ENCODE assay signal across 1 cellular context in the genomic region with DNA sequence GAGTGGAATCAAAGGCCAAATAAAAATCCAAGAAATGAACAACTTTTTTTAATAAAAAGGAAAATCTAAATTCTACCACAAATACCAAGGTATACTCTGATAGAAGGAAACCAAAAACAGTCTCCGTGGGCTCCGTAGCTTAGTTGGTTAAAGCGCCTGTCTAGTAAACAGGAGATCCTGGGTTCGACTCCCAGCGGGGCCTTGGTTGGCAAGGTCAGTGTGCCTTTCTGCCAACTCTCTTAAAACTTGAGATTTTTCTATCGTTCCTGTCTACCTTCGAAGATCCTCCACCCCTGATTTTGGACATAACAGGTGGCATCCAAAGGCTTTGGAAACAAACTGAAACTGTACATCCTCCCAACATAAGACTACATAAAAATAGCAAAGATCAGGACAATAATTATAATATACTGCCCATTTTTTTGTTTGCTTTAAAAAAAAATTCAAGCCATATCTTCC.
TF ChIP-seq lines count a peak whose summit lies in the region.

No MANE protein-coding gene starts in this region.

TF ChIP-seq in K562, 482 proteins besides CTCF, POLR2A, EP300 and RAD21 (continued from another document and continues in another):
- TF ChIP-seq, protein P1, sequence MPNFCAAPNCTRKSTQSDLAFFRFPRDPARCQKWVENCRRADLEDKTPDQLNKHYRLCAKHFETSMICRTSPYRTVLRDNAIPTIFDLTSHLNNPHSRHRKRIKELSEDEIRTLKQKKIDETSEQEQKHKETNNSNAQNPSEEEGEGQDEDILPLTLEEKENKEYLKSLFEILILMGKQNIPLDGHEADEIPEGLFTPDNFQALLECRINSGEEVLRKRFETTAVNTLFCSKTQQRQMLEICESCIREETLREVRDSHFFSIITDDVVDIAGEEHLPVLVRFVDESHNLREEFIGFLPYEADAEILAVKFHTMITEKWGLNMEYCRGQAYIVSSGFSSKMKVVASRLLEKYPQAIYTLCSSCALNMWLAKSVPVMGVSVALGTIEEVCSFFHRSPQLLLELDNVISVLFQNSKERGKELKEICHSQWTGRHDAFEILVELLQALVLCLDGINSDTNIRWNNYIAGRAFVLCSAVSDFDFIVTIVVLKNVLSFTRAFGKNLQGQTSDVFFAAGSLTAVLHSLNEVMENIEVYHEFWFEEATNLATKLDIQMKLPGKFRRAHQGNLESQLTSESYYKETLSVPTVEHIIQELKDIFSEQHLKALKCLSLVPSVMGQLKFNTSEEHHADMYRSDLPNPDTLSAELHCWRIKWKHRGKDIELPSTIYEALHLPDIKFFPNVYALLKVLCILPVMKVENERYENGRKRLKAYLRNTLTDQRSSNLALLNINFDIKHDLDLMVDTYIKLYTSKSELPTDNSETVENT (CRISPR knock-in tag; IDR thresholded peaks at IDR 0.05), result no peak
- no peak; the same call in 1 of the 2 replicates for TF ChIP-seq CC2D1A (IDR thresholded peaks at IDR 0.05)
- no peak for TF ChIP-seq TSC22D4 (tag; IDR thresholded peaks at IDR 0.05)
- TF ChIP-seq ZNF354B (CRISPR knock-in tag; IDR thresholded peaks at IDR 0.05), result no peak
- TF ChIP-seq, protein P2, sequence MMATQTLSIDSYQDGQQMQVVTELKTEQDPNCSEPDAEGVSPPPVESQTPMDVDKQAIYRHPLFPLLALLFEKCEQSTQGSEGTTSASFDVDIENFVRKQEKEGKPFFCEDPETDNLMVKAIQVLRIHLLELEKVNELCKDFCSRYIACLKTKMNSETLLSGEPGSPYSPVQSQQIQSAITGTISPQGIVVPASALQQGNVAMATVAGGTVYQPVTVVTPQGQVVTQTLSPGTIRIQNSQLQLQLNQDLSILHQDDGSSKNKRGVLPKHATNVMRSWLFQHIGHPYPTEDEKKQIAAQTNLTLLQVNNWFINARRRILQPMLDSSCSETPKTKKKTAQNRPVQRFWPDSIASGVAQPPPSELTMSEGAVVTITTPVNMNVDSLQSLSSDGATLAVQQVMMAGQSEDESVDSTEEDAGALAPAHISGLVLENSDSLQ (IDR thresholded peaks at IDR 0.05), result no peak
- TF ChIP-seq, protein P3, sequence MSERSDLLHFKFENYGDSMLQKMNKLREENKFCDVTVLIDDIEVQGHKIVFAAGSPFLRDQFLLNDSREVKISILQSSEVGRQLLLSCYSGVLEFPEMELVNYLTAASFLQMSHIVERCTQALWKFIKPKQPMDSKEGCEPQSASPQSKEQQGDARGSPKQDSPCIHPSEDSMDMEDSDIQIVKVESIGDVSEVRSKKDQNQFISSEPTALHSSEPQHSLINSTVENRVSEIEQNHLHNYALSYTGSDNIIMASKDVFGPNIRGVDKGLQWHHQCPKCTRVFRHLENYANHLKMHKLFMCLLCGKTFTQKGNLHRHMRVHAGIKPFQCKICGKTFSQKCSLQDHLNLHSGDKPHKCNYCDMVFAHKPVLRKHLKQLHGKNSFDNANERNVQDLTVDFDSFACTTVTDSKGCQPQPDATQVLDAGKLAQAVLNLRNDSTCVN (CRISPR knock-in tag; IDR thresholded peaks at IDR 0.05), result no peak
- TF ChIP-seq RCOR1 (IDR thresholded peaks at IDR 0.05; ENCODE audit: borderline replicate concordance in 1 of 2, low read depth in 2 of 2, low read length in 2 of 2), result peak in 1 of 2 experiments; percentile 62; a peak in 2 of 4 replicates
- TF ChIP-seq, protein P4, sequence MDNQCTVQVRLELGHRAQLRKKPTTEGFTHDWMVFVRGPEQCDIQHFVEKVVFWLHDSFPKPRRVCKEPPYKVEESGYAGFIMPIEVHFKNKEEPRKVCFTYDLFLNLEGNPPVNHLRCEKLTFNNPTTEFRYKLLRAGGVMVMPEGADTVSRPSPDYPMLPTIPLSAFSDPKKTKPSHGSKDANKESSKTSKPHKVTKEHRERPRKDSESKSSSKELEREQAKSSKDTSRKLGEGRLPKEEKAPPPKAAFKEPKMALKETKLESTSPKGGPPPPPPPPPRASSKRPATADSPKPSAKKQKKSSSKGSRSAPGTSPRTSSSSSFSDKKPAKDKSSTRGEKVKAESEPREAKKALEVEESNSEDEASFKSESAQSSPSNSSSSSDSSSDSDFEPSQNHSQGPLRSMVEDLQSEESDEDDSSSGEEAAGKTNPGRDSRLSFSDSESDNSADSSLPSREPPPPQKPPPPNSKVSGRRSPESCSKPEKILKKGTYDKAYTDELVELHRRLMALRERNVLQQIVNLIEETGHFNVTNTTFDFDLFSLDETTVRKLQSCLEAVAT (IDR thresholded peaks at IDR 0.05), result peak; percentile 44 to 76; a peak in 3 of 4 replicates
- no peak for TF ChIP-seq PCBP2 (IDR thresholded peaks at IDR 0.05; ENCODE audit: low read depth, low read length, poor library complexity, severe bottlenecking)
- no peak for TF ChIP-seq SRSF7 (optimal IDR thresholded peaks at IDR 0.05; ENCODE audit: low read depth, low read length)
- TF ChIP-seq HEY1 (CRISPR knock-in tag; IDR thresholded peaks at IDR 0.05; ENCODE audit: borderline replicate concordance), result no peak
- no peak for TF ChIP-seq YBX1 (IDR thresholded peaks at IDR 0.05)
- TF ChIP-seq, protein P5, sequence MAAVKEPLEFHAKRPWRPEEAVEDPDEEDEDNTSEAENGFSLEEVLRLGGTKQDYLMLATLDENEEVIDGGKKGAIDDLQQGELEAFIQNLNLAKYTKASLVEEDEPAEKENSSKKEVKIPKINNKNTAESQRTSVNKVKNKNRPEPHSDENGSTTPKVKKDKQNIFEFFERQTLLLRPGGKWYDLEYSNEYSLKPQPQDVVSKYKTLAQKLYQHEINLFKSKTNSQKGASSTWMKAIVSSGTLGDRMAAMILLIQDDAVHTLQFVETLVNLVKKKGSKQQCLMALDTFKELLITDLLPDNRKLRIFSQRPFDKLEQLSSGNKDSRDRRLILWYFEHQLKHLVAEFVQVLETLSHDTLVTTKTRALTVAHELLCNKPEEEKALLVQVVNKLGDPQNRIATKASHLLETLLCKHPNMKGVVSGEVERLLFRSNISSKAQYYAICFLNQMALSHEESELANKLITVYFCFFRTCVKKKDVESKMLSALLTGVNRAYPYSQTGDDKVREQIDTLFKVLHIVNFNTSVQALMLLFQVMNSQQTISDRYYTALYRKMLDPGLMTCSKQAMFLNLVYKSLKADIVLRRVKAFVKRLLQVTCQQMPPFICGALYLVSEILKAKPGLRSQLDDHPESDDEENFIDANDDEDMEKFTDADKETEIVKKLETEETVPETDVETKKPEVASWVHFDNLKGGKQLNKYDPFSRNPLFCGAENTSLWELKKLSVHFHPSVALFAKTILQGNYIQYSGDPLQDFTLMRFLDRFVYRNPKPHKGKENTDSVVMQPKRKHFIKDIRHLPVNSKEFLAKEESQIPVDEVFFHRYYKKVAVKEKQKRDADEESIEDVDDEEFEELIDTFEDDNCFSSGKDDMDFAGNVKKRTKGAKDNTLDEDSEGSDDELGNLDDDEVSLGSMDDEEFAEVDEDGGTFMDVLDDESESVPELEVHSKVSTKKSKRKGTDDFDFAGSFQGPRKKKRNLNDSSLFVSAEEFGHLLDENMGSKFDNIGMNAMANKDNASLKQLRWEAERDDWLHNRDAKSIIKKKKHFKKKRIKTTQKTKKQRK (IDR thresholded peaks at IDR 0.05; ENCODE audit: borderline replicate concordance, low read depth, low read length), result no peak
- TF ChIP-seq KLF16 (IDR thresholded peaks at IDR 0.05), result no peak
- TF ChIP-seq ZNF696 (CRISPR knock-in tag; conservative IDR thresholded peaks at IDR 0.05), result no peak
- TF ChIP-seq LEF1 (IDR thresholded peaks at IDR 0.05), result no peak
- TF ChIP-seq SP1 (CRISPR knock-in tag; IDR thresholded peaks at IDR 0.05), result no peak
- TF ChIP-seq MED1 (CRISPR knock-in tag; IDR thresholded peaks at IDR 0.05; ENCODE audit: borderline replicate concordance), result no peak
- TF ChIP-seq, protein P6, sequence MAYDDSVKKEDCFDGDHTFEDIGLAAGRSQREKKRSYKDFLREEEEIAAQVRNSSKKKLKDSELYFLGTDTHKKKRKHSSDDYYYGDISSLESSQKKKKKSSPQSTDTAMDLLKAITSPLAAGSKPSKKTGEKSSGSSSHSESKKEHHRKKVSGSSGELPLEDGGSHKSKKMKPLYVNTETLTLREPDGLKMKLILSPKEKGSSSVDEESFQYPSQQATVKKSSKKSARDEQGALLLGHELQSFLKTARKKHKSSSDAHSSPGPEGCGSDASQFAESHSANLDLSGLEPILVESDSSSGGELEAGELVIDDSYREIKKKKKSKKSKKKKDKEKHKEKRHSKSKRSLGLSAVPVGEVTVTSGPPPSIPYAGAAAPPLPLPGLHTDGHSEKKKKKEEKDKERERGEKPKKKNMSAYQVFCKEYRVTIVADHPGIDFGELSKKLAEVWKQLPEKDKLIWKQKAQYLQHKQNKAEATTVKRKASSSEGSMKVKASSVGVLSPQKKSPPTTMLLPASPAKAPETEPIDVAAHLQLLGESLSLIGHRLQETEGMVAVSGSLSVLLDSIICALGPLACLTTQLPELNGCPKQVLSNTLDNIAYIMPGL (CRISPR knock-in tag; IDR thresholded peaks at IDR 0.05), result 0 out of 2 replicates have a peak, but pooled peaks have one; percentile 65
- TF ChIP-seq TARDBP (IDR thresholded peaks at IDR 0.05), result no peak
- TF ChIP-seq, protein P7, sequence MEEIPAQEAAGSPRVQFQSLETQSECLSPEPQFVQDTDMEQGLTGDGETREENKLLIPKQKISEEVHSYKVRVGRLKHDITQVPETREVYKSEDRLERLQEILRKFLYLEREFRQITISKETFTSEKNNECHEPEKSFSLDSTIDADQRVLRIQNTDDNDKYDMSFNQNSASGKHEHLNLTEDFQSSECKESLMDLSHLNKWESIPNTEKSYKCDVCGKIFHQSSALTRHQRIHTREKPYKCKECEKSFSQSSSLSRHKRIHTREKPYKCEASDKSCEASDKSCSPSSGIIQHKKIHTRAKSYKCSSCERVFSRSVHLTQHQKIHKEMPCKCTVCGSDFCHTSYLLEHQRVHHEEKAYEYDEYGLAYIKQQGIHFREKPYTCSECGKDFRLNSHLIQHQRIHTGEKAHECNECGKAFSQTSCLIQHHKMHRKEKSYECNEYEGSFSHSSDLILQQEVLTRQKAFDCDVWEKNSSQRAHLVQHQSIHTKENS (CRISPR knock-in tag; IDR thresholded peaks at IDR 0.05), result no peak
- TF ChIP-seq IRF2 (CRISPR knock-in tag; IDR thresholded peaks at IDR 0.05), result no peak
- peak; percentile 90 for TF ChIP-seq POLR3A (IDR thresholded peaks at IDR 0.05; ENCODE audit: borderline replicate concordance, extremely low read depth, insufficient read depth, insufficient read length)
- no peak for TF ChIP-seq PTBP1 (IDR thresholded peaks at IDR 0.05; ENCODE audit: low read depth, low read length)
- no peak for TF ChIP-seq ZNF507 (tag; conservative IDR thresholded peaks at IDR 0.05)
- no peak for TF ChIP-seq ZNF695 (CRISPR knock-in tag; IDR thresholded peaks at IDR 0.05)
- no peak for TF ChIP-seq CEBPG (CRISPR knock-in tag; IDR thresholded peaks at IDR 0.05)
- no peak for TF ChIP-seq CEBPG (tag; conservative IDR thresholded peaks at IDR 0.05 in 1 of 2, IDR thresholded peaks at IDR 0.05 in 1 of 2)
- TF ChIP-seq DACH1 (IDR thresholded peaks at IDR 0.05; ENCODE audit: partially characterized antibody), result no peak
- TF ChIP-seq CREBBP (IDR thresholded peaks at IDR 0.05; ENCODE audit: low read depth, low read length), result no peak
- no peak for TF ChIP-seq SNIP1 (IDR thresholded peaks at IDR 0.05; ENCODE audit: low read depth)
- no peak for TF ChIP-seq ZNF143 (CRISPR knock-in tag; IDR thresholded peaks at IDR 0.05)
- peak; percentile 56 for TF ChIP-seq SOX6 (IDR thresholded peaks at IDR 0.05)
- TF ChIP-seq FIP1L1 (IDR thresholded peaks at IDR 0.05; ENCODE audit: low read depth, low read length, poor library complexity, severe bottlenecking), result no peak
- TF ChIP-seq MEF2A (IDR thresholded peaks at IDR 0.05; ENCODE audit: control insufficient read depth, low read depth, low read length), result no peak
- TF ChIP-seq FOXM1 (IDR thresholded peaks at IDR 0.05; ENCODE audit: low read depth), result no peak; the same call in 1 of the 2 replicates
- no peak for TF ChIP-seq FOXM1 (CRISPR knock-in tag; IDR thresholded peaks at IDR 0.05; ENCODE audit: low read depth)
- TF ChIP-seq ZNF76 (CRISPR knock-in tag; IDR thresholded peaks at IDR 0.05; ENCODE audit: borderline replicate concordance), result no peak
- TF ChIP-seq, protein P8, sequence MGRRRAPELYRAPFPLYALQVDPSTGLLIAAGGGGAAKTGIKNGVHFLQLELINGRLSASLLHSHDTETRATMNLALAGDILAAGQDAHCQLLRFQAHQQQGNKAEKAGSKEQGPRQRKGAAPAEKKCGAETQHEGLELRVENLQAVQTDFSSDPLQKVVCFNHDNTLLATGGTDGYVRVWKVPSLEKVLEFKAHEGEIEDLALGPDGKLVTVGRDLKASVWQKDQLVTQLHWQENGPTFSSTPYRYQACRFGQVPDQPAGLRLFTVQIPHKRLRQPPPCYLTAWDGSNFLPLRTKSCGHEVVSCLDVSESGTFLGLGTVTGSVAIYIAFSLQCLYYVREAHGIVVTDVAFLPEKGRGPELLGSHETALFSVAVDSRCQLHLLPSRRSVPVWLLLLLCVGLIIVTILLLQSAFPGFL (CRISPR knock-in tag; IDR thresholded peaks at IDR 0.05), result no peak
- 0 out of 2 replicates have a peak, but pooled peaks have one; percentile 32 for TF ChIP-seq HLTF (IDR thresholded peaks at IDR 0.05)
- no peak for TF ChIP-seq FOXA1 (IDR thresholded peaks at IDR 0.05; ENCODE audit: borderline replicate concordance)
- no peak for TF ChIP-seq DIDO1 (tag; IDR thresholded peaks at IDR 0.05; ENCODE audit: low read depth)
- no peak for TF ChIP-seq ZNF133 (CRISPR knock-in tag; IDR thresholded peaks at IDR 0.05)
- TF ChIP-seq, protein P9, sequence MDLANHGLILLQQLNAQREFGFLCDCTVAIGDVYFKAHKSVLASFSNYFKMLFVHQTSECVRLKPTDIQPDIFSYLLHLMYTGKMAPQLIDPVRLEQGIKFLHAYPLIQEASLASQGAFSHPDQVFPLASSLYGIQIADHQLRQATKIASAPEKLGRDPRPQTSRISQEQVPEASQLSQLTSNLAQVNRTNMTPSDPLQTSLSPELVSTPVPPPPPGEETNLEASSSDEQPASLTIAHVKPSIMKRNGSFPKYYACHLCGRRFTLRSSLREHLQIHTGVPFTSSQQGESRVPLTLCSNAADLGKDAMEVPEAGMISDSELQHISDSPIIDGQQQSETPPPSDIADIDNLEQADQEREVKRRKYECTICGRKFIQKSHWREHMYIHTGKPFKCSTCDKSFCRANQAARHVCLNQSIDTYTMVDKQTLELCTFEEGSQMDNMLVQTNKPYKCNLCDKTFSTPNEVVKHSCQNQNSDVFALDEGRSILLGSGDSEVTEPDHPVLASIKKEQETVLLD (IDR thresholded peaks at IDR 0.05), result peak; percentile 85
- 0 out of 2 replicates have a peak, but pooled peaks have one; percentile 34 for TF ChIP-seq ZNF668 (CRISPR knock-in tag; IDR thresholded peaks at IDR 0.05)
- TF ChIP-seq ZNF175 (CRISPR knock-in tag; IDR thresholded peaks at IDR 0.05; ENCODE audit: low read depth), result 0 out of 2 replicates have a peak, but pooled peaks have one; percentile 57
